Comparison of ENCODE assay signal across 14 cellular contexts in genomic region chr15:56215769-56216168, GRCh38.
DNase-seq lines count a peak whose midpoint lies in the region; ATAC-seq and TF ChIP-seq lines count a peak whose summit lies in the region.
"Had no signal": no experiment of that assay in that cellular context is flagged by ENCODE, and none has a peak within 500 bp of the region (broad histone marks: within the 10 kb centered on the region; RNA-seq: fewer than 3 reads in every experiment).

No MANE protein-coding gene starts in this region.

- peak; percentile 20 for DNase-seq in AG10803 (ENCODE audit: low read depth)
- DNase-seq in HEK293T (ENCODE audit: extremely low spot score) = peak; percentile 18
- peak; percentile 59 for DNase-seq in adipocyte (ENCODE audit: low read depth)
- DNase-seq in kidney tubule cell (ENCODE audit: low spot score) = peak; percentile 64
- no peak for DNase-seq in anterior cingulate cortex (lab: John Stamatoyannopoulos, UW)
- DNase-seq in amniotic stem cell (lab: John Stamatoyannopoulos, UW) = no peak
- DNase-seq in NCI-H2227 (lab: John Stamatoyannopoulos, UW; ENCODE audit: unreplicated experiment) = no peak
- DNase-seq: activated CD8-positive, alpha-beta memory T cell treated with anti-CD3 and anti-CD28 coated beads, Interleukin-2, amount 50 U/mL, for 4 hours; Calu3; MV-4-11; Peyer's patch; psoas muscle had no signal

- CTCF ChIA-PET in HEK293T (lab: Yijun Ruan, JAX) = no interaction called here

- no peak for TF ChIP-seq CTCF in AG10803 (conservative IDR thresholded peaks at IDR 0.05; ENCODE audit: low read length)

- no peaks in the 10 kb centered on the region for H3K27me3 ChIP-seq in adipocyte (replicated peaks; ENCODE audit: control insufficient read depth, insufficient read depth, low read length)
- H3K27me3 ChIP-seq: Peyer's patch had no signal

- no peak overlapping the region for H3K9ac ChIP-seq in adipocyte (ENCODE audit: low read length)

- H3K4me3 ChIP-seq in AG10803 (ENCODE audit: low read length) = no peak overlapping the region
- no peak overlapping the region for H3K4me3 ChIP-seq in adipocyte (ENCODE audit: low read length)
- H3K4me3 ChIP-seq: GM12878, Peyer's patch, psoas muscle had no signal

- POLR2A ChIA-PET in HEK293T (lab: Yijun Ruan, JAX) = no interaction called here

- H3K36me3 ChIP-seq in adipocyte (ENCODE audit: control insufficient read depth, insufficient read depth, low read length, severe bottlenecking) = no peaks in the 10 kb centered on the region
- H3K36me3 ChIP-seq: Peyer's patch had no signal

- peaks cover 3% of the 10 kb centered on the region for H3K4me1 ChIP-seq in adipocyte (ENCODE audit: control insufficient read depth, insufficient read depth, low read length)
- H3K4me1 ChIP-seq: Peyer's patch had no signal

- ATAC-seq in HG03460 (IDR thresholded peaks at IDR 0.05; ENCODE audit: unreplicated experiment) = no peak
- ATAC-seq: GM12878, psoas muscle had no signal

- H3K9me3 ChIP-seq in adipocyte (ENCODE audit: control insufficient read depth, low read length) = no peaks in the 10 kb centered on the region
- H3K9me3 ChIP-seq: Peyer's patch had no signal

TF ChIP-seq in HEK293T, 16 proteins besides CTCF, POLR2A, EP300 and RAD21:
- TF ChIP-seq LEF1 (IDR thresholded peaks at IDR 0.05; ENCODE audit: borderline replicate concordance) (no peak), ARNT (IDR thresholded peaks at IDR 0.05) (no peak), ZNF384 (IDR thresholded peaks at IDR 0.05) (no peak), NFRKB (IDR thresholded peaks at IDR 0.05) (no peak), SUZ12 (IDR thresholded peaks at IDR 0.05) (no peak), TARDBP (IDR thresholded peaks at IDR 0.05) (no peak), CTBP1 (IDR thresholded peaks at IDR 0.05; ENCODE audit: borderline replicate concordance) (no peak), SP1 (IDR thresholded peaks at IDR 0.05) (no peak), BHLHE40 (IDR thresholded peaks at IDR 0.05; ENCODE audit: borderline replicate concordance) (no peak), L3MBTL2 (conservative IDR thresholded peaks at IDR 0.05) (no peak)

Comparison
In these comparisons a context has a peak if more than half of its experiments do, and no peak if none do; other contexts are left out.
1. DNase-seq: peak in AG10803 (single experiment), HEK293T (single experiment), adipocyte (single experiment) and kidney tubule cell (single experiment); none in anterior cingulate cortex (0 of 58), amniotic stem cell (single experiment) and NCI-H2227 (single experiment).